In genomic region chr14:59347915-59348314, GRCh38 we compare ENCODE assay signal across 19 cellular contexts.
DNase-seq lines count a peak whose midpoint lies in the region; TF ChIP-seq lines count a peak whose summit lies in the region.
"Had no signal": no experiment of that assay in that cellular context is flagged by ENCODE, and none has a peak within 500 bp of the region (broad histone marks: within the 10 kb centered on the region; RNA-seq: fewer than 3 reads in every experiment).

No MANE protein-coding gene starts in this region.

- H3K36me3 ChIP-seq in GM23248 (ENCODE audit: low read depth) (peaks cover 24% of the 10 kb centered on the region), breast epithelium (no peaks in the 10 kb centered on the region), mesodermal cell (ENCODE audit: control insufficient read depth, insufficient read depth, low read length) (peaks cover 78% of the 10 kb centered on the region), subcutaneous abdominal adipose tissue (ENCODE audit: control insufficient read depth in 5 of 5, insufficient read depth in 5 of 5, low read length in 5 of 5) (peaks cover 31 to 53% (median 33%) of the 10 kb centered on the region in 5 donors), Karpas-422 (ENCODE audit: insufficient read depth, low read length) (no peaks in the 10 kb centered on the region)

- no peak overlapping the region for H3K9ac ChIP-seq in GM23248
- H3K9ac ChIP-seq in subcutaneous abdominal adipose tissue (ENCODE audit: low read length in 5 of 5), result no peak overlapping the region
- no peak overlapping the region for H3K9ac ChIP-seq in Karpas-422 (ENCODE audit: low read length)

- no peaks in the 10 kb centered on the region for H3K9me2 ChIP-seq in GM23248 (ENCODE audit: insufficient read depth)
- no peaks in the 10 kb centered on the region for H3K9me2 ChIP-seq in Karpas-422 (replicated peaks; ENCODE audit: insufficient read depth, low read length)

- peaks cover 16% of the 10 kb centered on the region for H3K4me1 ChIP-seq in GM23248 (ENCODE audit: insufficient read depth)
- no peaks in the 10 kb centered on the region for H3K4me1 ChIP-seq in breast epithelium
- peaks cover 8% of the 10 kb centered on the region for H3K4me1 ChIP-seq in mesodermal cell (ENCODE audit: control insufficient read depth, insufficient read depth, low read length, poor library complexity, severe bottlenecking)
- H3K4me1 ChIP-seq in subcutaneous abdominal adipose tissue (ENCODE audit: control insufficient read depth in 5 of 5, insufficient read depth in 5 of 5, low read length in 5 of 5), result peaks cover 0 to 28% (median 22%) of the 10 kb centered on the region in 5 donors
- H3K4me1 ChIP-seq in Karpas-422 (ENCODE audit: low read length), result peaks cover 13% of the 10 kb centered on the region

- H3K9me3 ChIP-seq in GM23248 (ENCODE audit: low read depth) (no peaks in the 10 kb centered on the region), breast epithelium (no peaks in the 10 kb centered on the region), mesodermal cell (ENCODE audit: control insufficient read depth, low read length) (no peaks in the 10 kb centered on the region), subcutaneous abdominal adipose tissue (ENCODE audit: control insufficient read depth in 5 of 5, low read length in 5 of 5) (no peaks in the 10 kb centered on the region), Karpas-422 (ENCODE audit: low read length) (no peaks in the 10 kb centered on the region)

- TF ChIP-seq CTCF in breast epithelium (IDR thresholded peaks at IDR 0.05), result no peak
- no peak for TF ChIP-seq CTCF in GM20000 (IDR thresholded peaks at IDR 0.05; ENCODE audit: extremely low read depth, missing control alignments)

- no peak for TF ChIP-seq POLR2A in breast epithelium (IDR thresholded peaks at IDR 0.05)

- peaks cover 13% of the 10 kb centered on the region for H3F3A ChIP-seq in GM23248 (ENCODE audit: insufficient read depth)

- H3K27me3 ChIP-seq in GM23248 (replicated peaks; ENCODE audit: insufficient read depth) (no peaks in the 10 kb centered on the region), breast epithelium (no peaks in the 10 kb centered on the region), subcutaneous abdominal adipose tissue (ENCODE audit: control insufficient read depth in 5 of 5, insufficient read depth in 4 of 5, low read length in 5 of 5) (no peaks in the 10 kb centered on the region), Karpas-422 (ENCODE audit: low read length) (no peaks in the 10 kb centered on the region)

- no peak overlapping the region for H3K4me3 ChIP-seq in GM23248
- H3K4me3 ChIP-seq in breast epithelium, result no peak overlapping the region
- H3K4me3 ChIP-seq in mesodermal cell (ENCODE audit: extremely low read depth, insufficient read depth, low read length, poor library complexity, severe bottlenecking), result no peak overlapping the region
- no peak overlapping the region for H3K4me3 ChIP-seq in subcutaneous abdominal adipose tissue (ENCODE audit: low read depth in 1 of 5, low read length in 5 of 5)
- H3K4me3 ChIP-seq in Karpas-422 (ENCODE audit: low read length), result no peak overlapping the region
- H3K4me3 ChIP-seq: K562, skin epidermis had no signal

- H3K79me2 ChIP-seq in GM23248 (ENCODE audit: insufficient read depth) (no peaks in the 10 kb centered on the region), Karpas-422 (ENCODE audit: low read length) (no peaks in the 10 kb centered on the region)

- H4K20me1 ChIP-seq in GM23248 (ENCODE audit: insufficient read depth) (no peaks in the 10 kb centered on the region), Karpas-422 (ENCODE audit: insufficient read depth, low read depth, low read length) (no peaks in the 10 kb centered on the region)

- in situ Hi-C loops in GM23248 (cut with MboI), result no loop called here

- H2AFZ ChIP-seq in GM23248 (no peak overlapping the region), Karpas-422 (ENCODE audit: low read length) (no peak overlapping the region)

- H3K27ac ChIP-seq in GM23248 (0 out of 2 replicates have a peak overlapping the region, but pooled peaks have one; percentile 32), breast epithelium (peak overlapping the region; percentile 56 to 62), mesodermal cell (ENCODE audit: low read depth, low read length, severe bottlenecking) (peak overlapping the region; percentile 19), subcutaneous abdominal adipose tissue (ENCODE audit: low read depth, low read length) (peak overlapping the region; percentile 12), Karpas-422 (ENCODE audit: low read length) (no peak overlapping the region)

- DNase-seq in GM23248 (no peak), breast epithelium (ENCODE audit: low spot score in 2 of 2) (no peak), Karpas-422 (no peak), NCI-H187 treated with DMSO at 0.1 percent for 48 hours (lab: John Stamatoyannopoulos, UW) (no peak), GM20000 (ENCODE audit: low spot score) (no peak), NCI-H226 (no peak)
- DNase-seq: activated CD8-positive, alpha-beta T cell treated with anti-CD3 and anti-CD28 coated beads for 36 hours; activated naive CD4-positive, alpha-beta T cell treated with Interleukin-2 at 50 U/mL for 16 hours; activated T-cell treated with anti-CD3 and anti-CD28 coated beads, Interleukin-2, amount 50 U/mL, for 1 hour; amygdala; C1 segment of cervical spinal cord; central memory CD4-positive, alpha-beta T cell; NCI-H2029; nephron progenitor cell; stimulated activated CD4-positive, alpha-beta T cell treated with anti-CD3 and anti-CD28 coated beads, Interleukin-4, amount 100 ng/mL, for 24 hours had no signal

- intact Hi-C loops in breast epithelium (cut with DNase I; ENCODE audit: low total_unique reads), result no loop called here

- H3K4me2 ChIP-seq in GM23248 (ENCODE audit: unreplicated experiment), result no peak overlapping the region
- H3K4me2 ChIP-seq in Karpas-422 (ENCODE audit: low read depth, low read length, poor library complexity, severe bottlenecking), result no peak overlapping the region

- WGBS in GM23248 (ENCODE audit: low coverage in 1 of 2, low lambda C conversion rate in 2 of 2, missing lambda C conversion rate in 2 of 2), 2 experiments, result 98 to 99% methylated on average over 3 of the region's 3 CpGs
- WGBS in mesodermal cell (ENCODE audit: insufficient coverage in 2 of 2), 2 experiments, result 100% methylated on average over 1 to 2 of the region's 3 CpGs
